27 cellular contexts compared by ENCODE assay signal in genomic region chr5:170495796-170496195, GRCh38. TPM values are rescaled to one million over a fixed set of nuclear protein-coding genes. Genes with fewer than 3 reads are reported as not detected.
"Had no signal": no experiment of that assay in that cellular context is flagged by ENCODE, and none has a peak within 500 bp of the region (broad histone marks: within the 10 kb centered on the region; RNA-seq: fewer than 3 reads in every experiment).

No MANE protein-coding gene starts in this region.

- H3K4me1 Mint-ChIP-seq: immature natural killer cell, memory B cell had no signal

- DNase-seq: activated CD4-positive, alpha-beta T cell treated with anti-CD3 and anti-CD28 coated beads, Interleukin-2, amount 50 U/mL, for 4 hours; activated CD8-positive, alpha-beta memory T cell treated with anti-CD3 and anti-CD28 coated beads, Interleukin-2, amount 50 U/mL, for 48 hours; activated naive CD4-positive, alpha-beta T cell treated with Interleukin-2 at 50 U/mL for 16 hours; activated T-cell treated with anti-CD3 and anti-CD28 coated beads, Interleukin-2, amount 50 U/mL, for 48 hours; amygdala; erythroblast; foreskin fibroblast; immature natural killer cell; mucosa of descending colon; sigmoid colon; stimulated activated CD4-positive, alpha-beta T cell treated with anti-CD3 and anti-CD28 coated beads, Interleukin-4, amount 100 ng/mL, for 4 hours; substantia nigra; T-helper 9 cell; tibial artery had no signal

- FAIRE-seq: endometrium had no signal

- H3K27ac ChIP-seq: cardiac muscle cell, hepatocyte, sigmoid colon, tibial artery had no signal

- H3K9me3 ChIP-seq: mucosa of descending colon had no signal

- H3K36me3 Mint-ChIP-seq: immature natural killer cell, WTC11 had no signal

- H3K36me3 ChIP-seq: cardiac muscle cell, sigmoid colon, tibial artery had no signal

- H3K27ac Mint-ChIP-seq: immature natural killer cell; memory B cell; stimulated activated naive CD8-positive, alpha-beta T cell treated with anti-CD3 and anti-CD28 coated beads, Interleukin-15, Interleukin-2, amounts not matched to agents 100 ng/mL and 50 ng/mL, for 24 hours; WTC11 had no signal

- H3K4me2 ChIP-seq: hepatocyte, smooth muscle cell had no signal

- H2AFZ ChIP-seq: hepatocyte had no signal

- H3K27me3 ChIP-seq: hepatocyte had no signal

- H3K9me3 Mint-ChIP-seq: immature natural killer cell; neural crest cell; stimulated activated naive CD8-positive, alpha-beta T cell treated with anti-CD3 and anti-CD28 coated beads, Interleukin-15, Interleukin-2, amounts not matched to agents 100 ng/mL and 50 ng/mL, for 24 hours; WTC11 had no signal

- ATAC-seq: mucosa of descending colon, WTC11 had no signal

- H3K4me3 Mint-ChIP-seq: immature natural killer cell; memory B cell; neural crest cell; stimulated activated naive CD8-positive, alpha-beta T cell treated with anti-CD3 and anti-CD28 coated beads, Interleukin-15, Interleukin-2, amounts not matched to agents 100 ng/mL and 50 ng/mL, for 24 hours; WTC11 had no signal

- H3K79me2 ChIP-seq: hepatocyte had no signal

- H3K4me3 ChIP-seq: cardiac muscle cell, hepatocyte, mucosa of descending colon, sigmoid colon, smooth muscle cell, tibial artery had no signal

RNA-seq across cellular contexts. Expression of gene KCNIP1, which starts 8.0 kb away (rescaled TPM):
- total RNA-seq: activated CD8-positive, alpha-beta memory T cell treated with anti-CD3 and anti-CD28 coated beads for 36 hours; fibroblast of lung; smooth muscle cell; T-helper 1 cell treated with Interleukin-12 subunit alpha and Interleukin-12 subunit beta and Interleukin-4 antibody, amounts not matched to agents 30 ng/mL and 1 ng/mL, for 36 hours; ureter had no signal
- polyA plus RNA-seq: cardiac muscle cell, fibroblast of lung, immature natural killer cell, liver had no signal
